In the genomic region with DNA sequence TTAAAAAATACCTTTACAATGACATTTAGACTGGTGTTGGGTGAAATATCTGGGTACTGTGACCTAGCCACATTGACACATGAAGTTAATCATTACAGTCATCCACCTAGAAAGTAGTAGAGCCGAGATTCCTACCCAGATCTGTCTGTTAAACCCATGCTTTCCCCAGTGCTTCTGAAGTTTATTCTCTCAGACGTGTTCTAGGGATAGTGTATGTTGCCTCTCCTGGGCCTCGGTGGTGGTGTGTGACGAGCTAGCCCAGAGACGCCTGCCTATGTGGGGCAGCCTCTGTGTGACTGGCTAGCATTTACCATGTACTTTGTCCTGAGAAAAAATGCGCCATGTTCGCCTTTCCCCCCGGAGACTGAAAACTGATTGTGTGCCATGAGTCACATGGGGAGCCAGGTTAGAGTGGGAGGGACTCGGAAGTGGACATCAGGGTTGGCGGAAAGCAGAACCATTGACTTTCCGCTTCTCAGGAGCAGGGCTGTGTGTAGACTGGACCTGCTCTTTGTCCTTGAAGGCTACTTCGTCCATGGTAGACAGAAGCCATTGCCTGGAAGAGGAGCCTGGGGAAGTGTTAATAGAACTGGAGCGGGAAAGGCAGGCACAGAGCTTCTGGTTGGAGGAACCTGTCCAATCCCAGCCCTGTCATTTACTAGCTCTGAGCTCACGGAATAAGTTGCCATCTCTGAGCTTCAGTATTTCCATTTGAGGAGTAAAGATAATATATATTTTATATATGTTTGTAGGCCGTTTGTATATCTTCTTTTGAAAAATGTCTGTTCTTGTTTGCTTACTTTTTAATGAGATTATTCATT, we compare ENCODE assay signal across 1 cellular context.
TF ChIP-seq lines count a peak whose summit lies in the region.

No MANE protein-coding gene starts in this region.

TF ChIP-seq in HepG2, 621 proteins besides CTCF, POLR2A, EP300 and RAD21 (continued from another document and continues in another):
- no peak; the same call in none of the 2 replicates for TF ChIP-seq ZBTB10 (CRISPR knock-in tag; IDR thresholded peaks at IDR 0.05; ENCODE audit: borderline replicate concordance)
- peak; percentile 85 for TF ChIP-seq ZBTB38 (CRISPR knock-in tag; IDR thresholded peaks at IDR 0.05)
- TF ChIP-seq REL (CRISPR knock-in tag; conservative IDR thresholded peaks at IDR 0.05) = 0 out of 2 replicates have a peak, but pooled peaks have one; percentile 29
- TF ChIP-seq RBM39 (IDR thresholded peaks at IDR 0.05; ENCODE audit: low read depth, low read length, poor library complexity, severe bottlenecking) = no peak
- TF ChIP-seq ZNF33B (CRISPR knock-in tag; IDR thresholded peaks at IDR 0.05) = no peak
- TF ChIP-seq ZSCAN21 (CRISPR knock-in tag; IDR thresholded peaks at IDR 0.05; ENCODE audit: borderline replicate concordance) = peak; percentile 84; the same call in 1 of the 2 replicates
- peak; percentile 39; the same call in 1 of the 2 replicates for TF ChIP-seq MZF1 (CRISPR knock-in tag; IDR thresholded peaks at IDR 0.05; ENCODE audit: borderline replicate concordance)
- peak; percentile 79 for TF ChIP-seq TFDP2 (CRISPR knock-in tag; IDR thresholded peaks at IDR 0.05)
- TF ChIP-seq POLR2G (IDR thresholded peaks at IDR 0.05; ENCODE audit: low read depth, low read length) = peak; percentile 99
- TF ChIP-seq JUN (CRISPR knock-in tag; IDR thresholded peaks at IDR 0.05) = peak; percentile 85; the same call in 1 of the 2 replicates
- no peak for TF ChIP-seq E2F5 (CRISPR knock-in tag; conservative IDR thresholded peaks at IDR 0.05)
- TF ChIP-seq MXD1 (CRISPR knock-in tag; IDR thresholded peaks at IDR 0.05) = peak; percentile 72
- peak; percentile 90 for TF ChIP-seq TFDP1 (CRISPR knock-in tag; IDR thresholded peaks at IDR 0.05; ENCODE audit: borderline replicate concordance)
- TF ChIP-seq ARID2 (CRISPR knock-in tag; IDR thresholded peaks at IDR 0.05; ENCODE audit: borderline replicate concordance) = peak; percentile 93; the same call in 1 of the 2 replicates
- TF ChIP-seq, protein P1, sequence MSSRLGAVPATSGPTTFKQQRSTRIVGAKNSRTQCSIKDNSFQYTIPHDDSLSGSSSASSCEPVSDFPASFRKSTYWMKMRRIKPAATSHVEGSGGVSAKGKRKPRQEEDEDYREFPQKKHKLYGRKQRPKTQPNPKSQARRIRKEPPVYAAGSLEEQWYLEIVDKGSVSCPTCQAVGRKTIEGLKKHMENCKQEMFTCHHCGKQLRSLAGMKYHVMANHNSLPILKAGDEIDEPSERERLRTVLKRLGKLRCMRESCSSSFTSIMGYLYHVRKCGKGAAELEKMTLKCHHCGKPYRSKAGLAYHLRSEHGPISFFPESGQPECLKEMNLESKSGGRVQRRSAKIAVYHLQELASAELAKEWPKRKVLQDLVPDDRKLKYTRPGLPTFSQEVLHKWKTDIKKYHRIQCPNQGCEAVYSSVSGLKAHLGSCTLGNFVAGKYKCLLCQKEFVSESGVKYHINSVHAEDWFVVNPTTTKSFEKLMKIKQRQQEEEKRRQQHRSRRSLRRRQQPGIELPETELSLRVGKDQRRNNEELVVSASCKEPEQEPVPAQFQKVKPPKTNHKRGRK (CRISPR knock-in tag; IDR thresholded peaks at IDR 0.05) = peak; percentile 69; the same call in 1 of the 2 replicates
- no peak for TF ChIP-seq SP1 (IDR thresholded peaks at IDR 0.05)
- TF ChIP-seq SP1 (CRISPR knock-in tag; IDR thresholded peaks at IDR 0.05) = peak; percentile 55; the same call in 1 of the 2 replicates
- TF ChIP-seq, protein P2, sequence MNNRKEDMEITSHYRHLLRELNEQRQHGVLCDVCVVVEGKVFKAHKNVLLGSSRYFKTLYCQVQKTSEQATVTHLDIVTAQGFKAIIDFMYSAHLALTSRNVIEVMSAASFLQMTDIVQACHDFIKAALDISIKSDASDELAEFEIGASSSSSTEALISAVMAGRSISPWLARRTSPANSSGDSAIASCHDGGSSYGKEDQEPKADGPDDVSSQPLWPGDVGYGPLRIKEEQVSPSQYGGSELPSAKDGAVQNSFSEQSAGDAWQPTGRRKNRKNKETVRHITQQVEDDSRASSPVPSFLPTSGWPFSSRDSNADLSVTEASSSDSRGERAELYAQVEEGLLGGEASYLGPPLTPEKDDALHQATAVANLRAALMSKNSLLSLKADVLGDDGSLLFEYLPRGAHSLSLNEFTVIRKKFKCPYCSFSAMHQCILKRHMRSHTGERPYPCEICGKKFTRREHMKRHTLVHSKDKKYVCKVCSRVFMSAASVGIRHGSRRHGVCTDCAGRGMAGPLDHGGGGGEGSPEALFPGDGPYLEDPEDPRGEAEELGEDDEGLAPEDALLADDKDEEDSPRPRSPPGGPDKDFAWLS (CRISPR knock-in tag; IDR thresholded peaks at IDR 0.05; ENCODE audit: borderline replicate concordance) = 0 out of 2 replicates have a peak, but pooled peaks have one; percentile 21
- peak; percentile 50 for TF ChIP-seq BHLHE40 (IDR thresholded peaks at IDR 0.05; ENCODE audit: low read length)
- 0 out of 2 replicates have a peak, but pooled peaks have one; percentile 19 for TF ChIP-seq HIC2 (CRISPR knock-in tag; IDR thresholded peaks at IDR 0.05; ENCODE audit: low read depth)
- TF ChIP-seq, protein P3, sequence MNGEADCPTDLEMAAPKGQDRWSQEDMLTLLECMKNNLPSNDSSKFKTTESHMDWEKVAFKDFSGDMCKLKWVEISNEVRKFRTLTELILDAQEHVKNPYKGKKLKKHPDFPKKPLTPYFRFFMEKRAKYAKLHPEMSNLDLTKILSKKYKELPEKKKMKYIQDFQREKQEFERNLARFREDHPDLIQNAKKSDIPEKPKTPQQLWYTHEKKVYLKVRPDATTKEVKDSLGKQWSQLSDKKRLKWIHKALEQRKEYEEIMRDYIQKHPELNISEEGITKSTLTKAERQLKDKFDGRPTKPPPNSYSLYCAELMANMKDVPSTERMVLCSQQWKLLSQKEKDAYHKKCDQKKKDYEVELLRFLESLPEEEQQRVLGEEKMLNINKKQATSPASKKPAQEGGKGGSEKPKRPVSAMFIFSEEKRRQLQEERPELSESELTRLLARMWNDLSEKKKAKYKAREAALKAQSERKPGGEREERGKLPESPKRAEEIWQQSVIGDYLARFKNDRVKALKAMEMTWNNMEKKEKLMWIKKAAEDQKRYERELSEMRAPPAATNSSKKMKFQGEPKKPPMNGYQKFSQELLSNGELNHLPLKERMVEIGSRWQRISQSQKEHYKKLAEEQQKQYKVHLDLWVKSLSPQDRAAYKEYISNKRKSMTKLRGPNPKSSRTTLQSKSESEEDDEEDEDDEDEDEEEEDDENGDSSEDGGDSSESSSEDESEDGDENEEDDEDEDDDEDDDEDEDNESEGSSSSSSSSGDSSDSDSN (CRISPR knock-in tag; IDR thresholded peaks at IDR 0.05) = peak; percentile 74; the same call in 1 of the 2 replicates
- TF ChIP-seq ZSCAN9 (CRISPR knock-in tag; IDR thresholded peaks at IDR 0.05; ENCODE audit: borderline replicate concordance) = peak; percentile 34; the same call in 1 of the 2 replicates
- no peak for TF ChIP-seq ZFP62 (CRISPR knock-in tag; IDR thresholded peaks at IDR 0.05)
- TF ChIP-seq SIX1 (CRISPR knock-in tag; IDR thresholded peaks at IDR 0.05; ENCODE audit: borderline replicate concordance) = no peak; the same call in 1 of the 2 replicates
- no peak for TF ChIP-seq KLF9 (CRISPR knock-in tag; IDR thresholded peaks at IDR 0.05; ENCODE audit: low read depth)
- TF ChIP-seq EED (CRISPR knock-in tag; IDR thresholded peaks at IDR 0.05) = 0 out of 2 replicates have a peak, but pooled peaks have one; percentile 50
- peak; percentile 93 for TF ChIP-seq ZMAT3 (CRISPR knock-in tag; conservative IDR thresholded peaks at IDR 0.05)
- peak; percentile 87; the same call in 1 of the 2 replicates for TF ChIP-seq GATA4 (IDR thresholded peaks at IDR 0.05; ENCODE audit: borderline replicate concordance, low read depth)
- no peak; the same call in 1 of the 2 replicates for TF ChIP-seq ZNF337 (CRISPR knock-in tag; IDR thresholded peaks at IDR 0.05; ENCODE audit: borderline replicate concordance, low read depth)
- TF ChIP-seq ZNF512B (CRISPR knock-in tag; IDR thresholded peaks at IDR 0.05; ENCODE audit: borderline replicate concordance) = 0 out of 2 replicates have a peak, but pooled peaks have one; percentile 85
